ENCODE assay signal across 8 cellular contexts in the genomic region with DNA sequence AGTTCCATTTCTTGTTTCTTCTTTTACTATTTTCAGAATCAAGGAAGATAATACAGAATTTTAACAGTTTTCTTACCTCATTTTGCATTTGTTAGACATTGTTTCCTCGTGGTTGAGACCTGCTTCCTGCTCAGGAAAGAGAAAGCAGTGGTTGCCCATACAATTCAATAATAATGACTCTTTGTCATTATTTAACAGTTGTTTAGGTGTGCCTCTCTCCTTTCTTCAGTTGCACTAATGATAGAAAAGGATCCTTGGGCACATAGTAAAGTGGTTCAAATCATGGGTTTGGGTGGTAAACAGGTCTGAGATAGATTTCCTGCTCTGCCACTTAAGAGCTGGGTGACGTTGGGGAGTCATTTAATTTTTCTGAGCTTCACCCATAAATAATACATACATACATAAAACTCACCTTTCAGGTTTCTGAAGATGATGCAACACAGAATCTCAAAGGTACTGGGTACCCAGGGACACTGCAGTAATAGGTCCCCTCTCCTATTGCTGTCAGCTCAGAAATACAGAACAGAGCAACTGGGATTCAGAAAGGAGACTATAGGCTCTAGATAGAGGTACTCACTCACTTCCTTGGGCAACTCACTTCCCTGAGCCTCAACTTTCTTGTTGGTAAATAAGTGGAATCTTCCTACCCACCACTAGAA. TPM values are rescaled to one million over a fixed set of nuclear protein-coding genes. Genes with fewer than 3 reads are reported as not detected.
DNase-seq lines count a peak whose midpoint lies in the region; ATAC-seq and TF ChIP-seq lines count a peak whose summit lies in the region.

No MANE protein-coding gene starts in this region.

- BruUV-seq in PC-3 (replicated peaks; lab: Mats Ljungman, UMichigan) = no TSS peak

- no peaks in the 10 kb centered on the region for H3K9me3 Mint-ChIP-seq in stimulated activated naive CD8-positive, alpha-beta T cell treated with anti-CD3 and anti-CD28 coated beads, Interleukin-15, amount 100 ng/mL, for 72 hours

- peaks cover 62% of the 10 kb centered on the region for H3K36me3 ChIP-seq in PC-3 (ENCODE audit: low read depth, low read length)
- H3K36me3 ChIP-seq in heart right ventricle = peaks cover 0 to 35% (median 5%) of the 10 kb centered on the region in 9 donors

- peaks cover 24% of the 10 kb centered on the region for H4K20me1 ChIP-seq in PC-3 (ENCODE audit: low read length)

- no peaks in the 10 kb centered on the region for H3K27me3 Mint-ChIP-seq in stimulated activated naive CD8-positive, alpha-beta T cell treated with anti-CD3 and anti-CD28 coated beads, Interleukin-15, amount 100 ng/mL, for 72 hours

- H3K4me3 ChIP-seq in PC-3 (ENCODE audit: low read length) = no peak overlapping the region
- no peak overlapping the region for H3K4me3 ChIP-seq in heart right ventricle

- CTCF ChIA-PET in PC-3 (lab: Charles Lee) = no interaction called here

- H3F3A ChIP-seq in PC-3 (ENCODE audit: low read length, unreplicated experiment) = peaks cover 4% of the 10 kb centered on the region

- peak overlapping the region; percentile 32 for H3K4me2 ChIP-seq in PC-3 (ENCODE audit: low read length)

- H3K4me3 Mint-ChIP-seq in stimulated activated naive CD8-positive, alpha-beta T cell treated with anti-CD3 and anti-CD28 coated beads, Interleukin-15, amount 100 ng/mL, for 72 hours = peak overlapping the region; percentile 2 to 49

- H3K79me2 ChIP-seq in PC-3 (ENCODE audit: low read length) = peaks cover 90% of the 10 kb centered on the region

- no peak overlapping the region for H2AFZ ChIP-seq in PC-3 (ENCODE audit: low read length)

- H3K27me3 ChIP-seq in PC-3 (ENCODE audit: low read length) (no peaks in the 10 kb centered on the region), heart right ventricle (no peaks in the 10 kb centered on the region)

- intact Hi-C loops in PC-3 (cut with micrococcal nuclease) = no loop called here
- intact Hi-C loops in heart right ventricle (cut with DNase I) = no loop called here

- H3K4me1 ChIP-seq in PC-3 (ENCODE audit: insufficient read depth, low read length) (peaks cover 48% of the 10 kb centered on the region), heart right ventricle (peaks cover 0 to 91% (median 13%) of the 10 kb centered on the region in 9 donors)

- no peak for TF ChIP-seq CTCF in PC-3 (conservative IDR thresholded peaks at IDR 0.05; ENCODE audit: low read depth, low read length)
- no peak for TF ChIP-seq CTCF in heart right ventricle (IDR thresholded peaks at IDR 0.05)

- H3K9me2 ChIP-seq in PC-3 (replicated peaks; ENCODE audit: low read length) = no peaks in the 10 kb centered on the region

- H3K27ac Mint-ChIP-seq in stimulated activated naive CD8-positive, alpha-beta T cell treated with anti-CD3 and anti-CD28 coated beads, Interleukin-15, amount 100 ng/mL, for 72 hours = peak overlapping the region; percentile 72 to 94

- DNase-seq in PC-3 (peak; percentile 60), NCI-H2081 treated with DMSO at 0.1 percent for 48 hours (lab: John Stamatoyannopoulos, UW) (no peak), heart right ventricle (no peak), COLO668 (lab: John Stamatoyannopoulos, UW; ENCODE audit: unreplicated experiment) (no peak), AG08395 (ENCODE audit: low spot score) (no peak)
- DNase-seq in stimulated activated naive CD8-positive, alpha-beta T cell treated with anti-CD3 and anti-CD28 coated beads, Interleukin-15, amount 100 ng/mL, for 72 hours = no peak

- no peak overlapping the region for H3K9ac ChIP-seq in PC-3 (ENCODE audit: low read length)

- ATAC-seq in GM19438 (IDR thresholded peaks at IDR 0.05; ENCODE audit: low read depth, unreplicated experiment) (peak; percentile 22), PC-3 (peak; percentile 12), esophagus mucosa (peak; percentile 28), heart right ventricle (no peak)
- ATAC-seq in stimulated activated naive CD8-positive, alpha-beta T cell treated with anti-CD3 and anti-CD28 coated beads, Interleukin-15, amount 100 ng/mL, for 72 hours = no peak

- H3K9me3 ChIP-seq in PC-3 (ENCODE audit: low read length) (no peaks in the 10 kb centered on the region), heart right ventricle (no peaks in the 10 kb centered on the region)

- peaks cover 97% of the 10 kb centered on the region for H3K4me1 Mint-ChIP-seq in stimulated activated naive CD8-positive, alpha-beta T cell treated with anti-CD3 and anti-CD28 coated beads, Interleukin-15, amount 100 ng/mL, for 72 hours

- H3K27ac ChIP-seq in PC-3 (ENCODE audit: low read length) (peak overlapping the region; percentile 39), heart right ventricle (peak overlapping the region in 3 of 10 donors; percentile 3 to 82 (median 29))

- WGBS in heart right ventricle, 2 donors = 75 to 82% methylated on average over 2 of the region's 2 CpGs

- POLR2A ChIA-PET in PC-3 (lab: Charles Lee; ENCODE audit: unreplicated experiment) = interaction anchor here (0.5 kb wide), 1 partner anchor 219 kb away, joined by 3 read pairs; no protein-coding TSS in a partner anchor

RNA-seq across cellular contexts. Expression of gene CD44, which starts 34.8 kb away (rescaled TPM):
- total RNA-seq in PC-3 (2014; rRNA removed) (181 and 241 TPM in 2 replicates), esophagus mucosa (814 TPM), heart right ventricle (100 to 1,000 TPM in 1 of 10 donors, 10 to 100 TPM in 9; 18.9 to 104 (median 27.1) TPM)
- polyA plus RNA-seq in heart right ventricle = 10 to 100 TPM in 1 of 2 donors, 1 to 10 TPM in 1; 7.0 to 18.8 TPM

Comparison
In these comparisons a context has a peak if more than half of its experiments do, and no peak if none do; other contexts are left out.
1. ATAC-seq: peak in GM19438 (single experiment), PC-3 (single experiment) and esophagus mucosa (single experiment); none in stimulated activated naive CD8-positive, alpha-beta T cell treated with anti-CD3 and anti-CD28 coated beads, Interleukin-15, amount 100 ng/mL, for 72 hours (single experiment) and heart right ventricle (0 of 8).